ENCODE assay signal across 27 cellular contexts in the genomic region with DNA sequence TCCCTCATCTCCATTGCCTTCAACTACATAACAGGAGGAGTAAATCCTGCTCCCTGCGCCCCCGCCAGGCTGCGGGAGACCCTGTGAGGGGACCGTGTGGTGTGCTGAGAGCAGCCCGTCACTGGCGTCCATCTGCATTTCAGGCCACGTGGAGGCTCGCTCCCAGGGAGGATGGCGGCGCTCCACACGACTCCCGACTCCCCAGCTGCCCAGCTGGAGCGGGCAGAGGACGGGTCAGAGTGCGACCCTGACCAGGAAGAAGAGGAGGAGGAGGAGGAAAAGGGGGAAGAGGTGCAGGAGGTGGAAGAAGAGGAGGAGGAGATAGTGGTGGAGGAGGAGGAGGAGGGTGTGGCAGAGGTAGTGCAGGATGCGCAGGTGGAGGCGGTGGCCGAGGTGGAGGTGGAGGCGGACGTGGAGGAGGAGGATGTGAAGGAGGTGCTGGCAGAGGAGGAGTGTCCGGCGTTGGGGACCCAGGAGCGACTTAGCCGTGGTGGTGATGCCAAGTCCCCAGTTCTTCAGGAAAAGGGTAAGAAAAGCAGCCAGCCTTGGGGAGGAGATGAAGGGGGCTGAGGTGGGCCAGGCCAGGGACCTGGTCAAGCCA.
"Had no signal": no experiment of that assay in that cellular context is flagged by ENCODE, and none has a peak within 500 bp of the region (broad histone marks: within the 10 kb centered on the region; RNA-seq: fewer than 3 reads in every experiment).

No MANE protein-coding gene starts in this region.

- ATAC-seq: activated CD8-positive, alpha-beta T cell treated with anti-CD3 and anti-CD28 coated beads, Interleukin-2, amount 10 ng/mL, durations not matched to agents 7 days and 5 days; SK-N-SH treated with all-trans-retinoic acid at 6 μM for 48 hours; WTC11 had no signal

- H3K27ac ChIP-seq: brain microvascular endothelial cell, KMS-11, Peyer's patch, RWPE1, SJSA1 had no signal

- H3K27me3 ChIP-seq: brain microvascular endothelial cell, Peyer's patch, SJSA1 had no signal

- H3K4me2 ChIP-seq: KMS-11 had no signal

- H3K4me3 ChIP-seq: Peyer's patch, SJSA1 had no signal

- DNase-seq: activated CD4-positive, alpha-beta T cell treated with anti-CD3 and anti-CD28 coated beads for 48 hours; activated CD4-positive, alpha-beta T cell treated with anti-CD3 and anti-CD28 coated beads, Interleukin-2, amount 50 U/mL, for 4 hours; activated CD4-positive, CD25-positive, alpha-beta regulatory T cell treated with anti-CD3 and anti-CD28 coated beads, Interleukin-2, amount 50 U/mL, for 72 hours; activated CD8-positive, alpha-beta T cell treated with anti-CD3 and anti-CD28 coated beads, Interleukin-2, amount 10 ng/mL, durations not matched to agents 7 days and 5 days; activated effector memory CD4-positive, alpha-beta T cell treated with Interleukin-2 at 50 U/mL for 16 hours; activated naive CD4-positive, alpha-beta T cell treated with Interleukin-2 at 50 U/mL for 16 hours; activated T-cell treated with anti-CD3 and anti-CD28 coated beads, Interleukin-2, amount 50 U/mL, for 24 hours; amygdala; brain microvascular endothelial cell; MM.1S; NCI-H1105; NCI-H1436 treated with DMSO at 0.1 percent for 48 hours; NCI-H187; NCI-H2081; NCI-H510A treated with DMSO at 0.1 percent for 48 hours; Peyer's patch; SHP77; SW 1271; T-helper 9 cell had no signal

- H3K27me3 Mint-ChIP-seq: activated naive CD8-positive, alpha-beta T cell; activated T-cell treated with anti-CD3 and anti-CD28 coated beads, Interleukin-2, amount 50 U/mL, for 24 hours had no signal

- H3K9me3 Mint-ChIP-seq: activated T-helper 1 cell treated with anti-CD3 and anti-CD28 coated beads, Interleukin-12 subunit alpha, Interleukin-12 subunit beta, Interleukin-2, Interleukin-4 antibody, amounts not matched to agents 30 ng/mL and 10 ng/mL and 1 ng/mL, durations not matched to agents 14 hours and 24 hours and 36 hours; T-helper 1 cell treated with Interleukin-12 subunit alpha and Interleukin-12 subunit beta and Interleukin-4 antibody, amounts not matched to agents 30 μg/mL and 1 μg/mL, for 36 hours; WTC11 had no signal

- H3K9ac ChIP-seq: KMS-11 had no signal

- H3K4me3 Mint-ChIP-seq: activated CD8-positive, alpha-beta T cell treated with anti-CD3 and anti-CD28 coated beads, Interleukin-2, amount 10 ng/mL, durations not matched to agents 7 days and 5 days; activated naive CD8-positive, alpha-beta T cell; activated T-cell treated with anti-CD3 and anti-CD28 coated beads, Interleukin-2, amount 50 U/mL, for 24 hours; activated T-helper 1 cell treated with anti-CD3 and anti-CD28 coated beads, Interleukin-12 subunit alpha, Interleukin-12 subunit beta, Interleukin-2, Interleukin-4 antibody, amounts not matched to agents 30 ng/mL and 10 ng/mL and 1 ng/mL, durations not matched to agents 14 hours and 24 hours and 36 hours; T-helper 1 cell treated with Interleukin-12 subunit alpha and Interleukin-12 subunit beta and Interleukin-4 antibody, amounts not matched to agents 30 μg/mL and 1 μg/mL, for 36 hours; WTC11 had no signal

- H3K27ac Mint-ChIP-seq: activated CD8-positive, alpha-beta T cell treated with anti-CD3 and anti-CD28 coated beads, Interleukin-2, amount 10 ng/mL, durations not matched to agents 7 days and 5 days; activated naive CD8-positive, alpha-beta T cell; activated T-helper 1 cell treated with anti-CD3 and anti-CD28 coated beads, Interleukin-12 subunit alpha, Interleukin-12 subunit beta, Interleukin-2, Interleukin-4 antibody, amounts not matched to agents 30 ng/mL and 10 ng/mL and 1 ng/mL, durations not matched to agents 14 hours and 24 hours and 36 hours; T-helper 1 cell treated with Interleukin-12 subunit alpha and Interleukin-12 subunit beta and Interleukin-4 antibody, amounts not matched to agents 30 μg/mL and 1 μg/mL, for 36 hours; WTC11 had no signal

- H3K9me3 ChIP-seq: Peyer's patch, SJSA1 had no signal

- H3K36me3 Mint-ChIP-seq: WTC11 had no signal
